ENCODE assay signal across 1 cellular context in the genomic region with DNA sequence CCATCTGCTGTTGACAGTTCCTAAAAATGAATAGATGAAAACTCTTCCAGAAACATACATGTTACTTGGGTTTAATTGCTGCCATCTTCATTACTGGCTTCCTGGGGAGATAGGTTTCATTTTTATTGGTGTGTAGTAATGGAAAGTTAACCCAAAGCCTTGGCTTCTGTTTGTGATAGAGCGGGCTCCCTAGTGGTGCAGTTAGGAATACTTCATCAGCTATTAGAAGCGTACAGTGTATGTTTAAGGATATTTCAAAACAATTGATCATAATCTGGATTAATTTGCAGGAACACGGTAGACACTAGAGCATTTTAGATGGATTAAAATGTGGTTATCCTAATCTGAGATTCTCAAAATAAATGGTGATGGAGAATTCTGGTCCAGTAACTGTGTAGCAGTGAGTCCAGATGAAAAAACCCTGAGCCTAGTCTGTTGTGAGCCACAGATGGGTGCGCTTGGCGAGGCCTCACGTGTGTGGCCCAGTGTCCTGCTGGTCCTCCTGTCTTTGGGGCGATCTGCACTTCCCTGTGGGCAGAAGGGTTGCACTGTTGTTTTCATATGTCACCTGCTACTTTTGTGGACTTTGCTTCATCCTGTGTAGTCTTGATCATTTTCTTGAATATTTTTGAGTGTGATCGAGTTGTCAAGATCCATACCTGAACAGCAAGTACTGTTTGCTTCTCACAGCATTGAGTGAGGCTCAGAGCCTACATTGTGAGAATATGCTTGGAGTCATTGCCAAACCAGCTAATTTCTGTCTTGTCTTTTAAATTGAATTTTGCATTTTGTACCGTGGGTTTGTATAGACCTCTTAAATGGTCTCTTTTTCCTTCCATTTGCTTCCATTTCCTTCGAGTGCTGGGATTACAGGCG.
TF ChIP-seq lines count a peak whose summit lies in the region.

No MANE protein-coding gene starts in this region.

TF ChIP-seq in GM12878, 131 proteins besides CTCF, POLR2A, EP300 and RAD21:
- TF ChIP-seq RBBP5 (conservative IDR thresholded peaks at IDR 0.05): no peak
- no peak for TF ChIP-seq CHD1 (IDR thresholded peaks at IDR 0.05; ENCODE audit: low read depth, low read length)
- no peak for TF ChIP-seq CREB1 (IDR thresholded peaks at IDR 0.05; ENCODE audit: low read depth)
- TF ChIP-seq, protein P1, sequence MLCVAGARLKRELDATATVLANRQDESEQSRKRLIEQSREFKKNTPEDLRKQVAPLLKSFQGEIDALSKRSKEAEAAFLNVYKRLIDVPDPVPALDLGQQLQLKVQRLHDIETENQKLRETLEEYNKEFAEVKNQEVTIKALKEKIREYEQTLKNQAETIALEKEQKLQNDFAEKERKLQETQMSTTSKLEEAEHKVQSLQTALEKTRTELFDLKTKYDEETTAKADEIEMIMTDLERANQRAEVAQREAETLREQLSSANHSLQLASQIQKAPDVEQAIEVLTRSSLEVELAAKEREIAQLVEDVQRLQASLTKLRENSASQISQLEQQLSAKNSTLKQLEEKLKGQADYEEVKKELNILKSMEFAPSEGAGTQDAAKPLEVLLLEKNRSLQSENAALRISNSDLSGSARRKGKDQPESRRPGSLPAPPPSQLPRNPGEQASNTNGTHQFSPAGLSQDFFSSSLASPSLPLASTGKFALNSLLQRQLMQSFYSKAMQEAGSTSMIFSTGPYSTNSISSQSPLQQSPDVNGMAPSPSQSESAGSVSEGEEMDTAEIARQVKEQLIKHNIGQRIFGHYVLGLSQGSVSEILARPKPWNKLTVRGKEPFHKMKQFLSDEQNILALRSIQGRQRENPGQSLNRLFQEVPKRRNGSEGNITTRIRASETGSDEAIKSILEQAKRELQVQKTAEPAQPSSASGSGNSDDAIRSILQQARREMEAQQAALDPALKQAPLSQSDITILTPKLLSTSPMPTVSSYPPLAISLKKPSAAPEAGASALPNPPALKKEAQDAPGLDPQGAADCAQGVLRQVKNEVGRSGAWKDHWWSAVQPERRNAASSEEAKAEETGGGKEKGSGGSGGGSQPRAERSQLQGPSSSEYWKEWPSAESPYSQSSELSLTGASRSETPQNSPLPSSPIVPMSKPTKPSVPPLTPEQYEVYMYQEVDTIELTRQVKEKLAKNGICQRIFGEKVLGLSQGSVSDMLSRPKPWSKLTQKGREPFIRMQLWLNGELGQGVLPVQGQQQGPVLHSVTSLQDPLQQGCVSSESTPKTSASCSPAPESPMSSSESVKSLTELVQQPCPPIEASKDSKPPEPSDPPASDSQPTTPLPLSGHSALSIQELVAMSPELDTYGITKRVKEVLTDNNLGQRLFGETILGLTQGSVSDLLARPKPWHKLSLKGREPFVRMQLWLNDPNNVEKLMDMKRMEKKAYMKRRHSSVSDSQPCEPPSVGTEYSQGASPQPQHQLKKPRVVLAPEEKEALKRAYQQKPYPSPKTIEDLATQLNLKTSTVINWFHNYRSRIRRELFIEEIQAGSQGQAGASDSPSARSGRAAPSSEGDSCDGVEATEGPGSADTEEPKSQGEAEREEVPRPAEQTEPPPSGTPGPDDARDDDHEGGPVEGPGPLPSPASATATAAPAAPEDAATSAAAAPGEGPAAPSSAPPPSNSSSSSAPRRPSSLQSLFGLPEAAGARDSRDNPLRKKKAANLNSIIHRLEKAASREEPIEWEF (IDR thresholded peaks at IDR 0.05; ENCODE audit: insufficient replicate concordance, low read depth, low read length): no peak
- TF ChIP-seq MEF2A (IDR thresholded peaks at IDR 0.05; ENCODE audit: insufficient read depth, low read depth, low read length): no peak
- TF ChIP-seq, protein P2, sequence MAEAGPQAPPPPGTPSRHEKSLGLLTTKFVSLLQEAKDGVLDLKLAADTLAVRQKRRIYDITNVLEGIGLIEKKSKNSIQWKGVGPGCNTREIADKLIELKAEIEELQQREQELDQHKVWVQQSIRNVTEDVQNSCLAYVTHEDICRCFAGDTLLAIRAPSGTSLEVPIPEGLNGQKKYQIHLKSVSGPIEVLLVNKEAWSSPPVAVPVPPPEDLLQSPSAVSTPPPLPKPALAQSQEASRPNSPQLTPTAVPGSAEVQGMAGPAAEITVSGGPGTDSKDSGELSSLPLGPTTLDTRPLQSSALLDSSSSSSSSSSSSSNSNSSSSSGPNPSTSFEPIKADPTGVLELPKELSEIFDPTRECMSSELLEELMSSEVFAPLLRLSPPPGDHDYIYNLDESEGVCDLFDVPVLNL (IDR thresholded peaks at IDR 0.05; ENCODE audit: low read depth, low read length): no peak
- TF ChIP-seq MYB (IDR thresholded peaks at IDR 0.05; ENCODE audit: borderline replicate concordance, low read depth, low read length): no peak
- TF ChIP-seq ZNF622 (IDR thresholded peaks at IDR 0.05): no peak
- no peak for TF ChIP-seq STAT1 (conservative IDR thresholded peaks at IDR 0.05)
- TF ChIP-seq CREM (IDR thresholded peaks at IDR 0.05; ENCODE audit: low read depth): no peak
- TF ChIP-seq FOS (IDR thresholded peaks at IDR 0.05; ENCODE audit: borderline replicate concordance, extremely low read depth, insufficient read length): no peak
- TF ChIP-seq, protein P3, sequence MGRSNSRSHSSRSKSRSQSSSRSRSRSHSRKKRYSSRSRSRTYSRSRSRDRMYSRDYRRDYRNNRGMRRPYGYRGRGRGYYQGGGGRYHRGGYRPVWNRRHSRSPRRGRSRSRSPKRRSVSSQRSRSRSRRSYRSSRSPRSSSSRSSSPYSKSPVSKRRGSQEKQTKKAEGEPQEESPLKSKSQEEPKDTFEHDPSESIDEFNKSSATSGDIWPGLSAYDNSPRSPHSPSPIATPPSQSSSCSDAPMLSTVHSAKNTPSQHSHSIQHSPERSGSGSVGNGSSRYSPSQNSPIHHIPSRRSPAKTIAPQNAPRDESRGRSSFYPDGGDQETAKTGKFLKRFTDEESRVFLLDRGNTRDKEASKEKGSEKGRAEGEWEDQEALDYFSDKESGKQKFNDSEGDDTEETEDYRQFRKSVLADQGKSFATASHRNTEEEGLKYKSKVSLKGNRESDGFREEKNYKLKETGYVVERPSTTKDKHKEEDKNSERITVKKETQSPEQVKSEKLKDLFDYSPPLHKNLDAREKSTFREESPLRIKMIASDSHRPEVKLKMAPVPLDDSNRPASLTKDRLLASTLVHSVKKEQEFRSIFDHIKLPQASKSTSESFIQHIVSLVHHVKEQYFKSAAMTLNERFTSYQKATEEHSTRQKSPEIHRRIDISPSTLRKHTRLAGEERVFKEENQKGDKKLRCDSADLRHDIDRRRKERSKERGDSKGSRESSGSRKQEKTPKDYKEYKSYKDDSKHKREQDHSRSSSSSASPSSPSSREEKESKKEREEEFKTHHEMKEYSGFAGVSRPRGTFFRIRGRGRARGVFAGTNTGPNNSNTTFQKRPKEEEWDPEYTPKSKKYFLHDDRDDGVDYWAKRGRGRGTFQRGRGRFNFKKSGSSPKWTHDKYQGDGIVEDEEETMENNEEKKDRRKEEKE (IDR thresholded peaks at IDR 0.05): no peak
TF ChIP-seq in GM12878: peak in this region for 0.
